ENCODE assay signal across 9 cellular contexts in genomic region chr1:11807087-11807486, GRCh38. TPM values are rescaled to one million over a fixed set of nuclear protein-coding genes. Genes with fewer than 3 reads are reported as not detected.
DNase-seq lines count a peak whose midpoint lies in the region; ATAC-seq and TF ChIP-seq lines count a peak whose summit lies in the region.
"Had no signal": no experiment of that assay in that cellular context is flagged by ENCODE, and none has a peak within 500 bp of the region (broad histone marks: within the 10 kb centered on the region; RNA-seq: fewer than 3 reads in every experiment).

No MANE protein-coding gene starts in this region.

- H3K27ac Mint-ChIP-seq in activated naive CD4-positive, alpha-beta T cell treated with anti-CD3 and anti-CD28 coated beads, Interleukin-2, amount 50 U/mL, for 24 hours, result no peak overlapping the region
- peak overlapping the region; percentile 100 for H3K27ac Mint-ChIP-seq in type B pancreatic cell

- WGBS in mesodermal cell (ENCODE audit: insufficient coverage in 2 of 2), 2 experiments, result 75% methylated on average over 2 of the region's 3 CpGs; no CpG with 5 or more reads in 1 of the 2 experiments

- no peaks in the 10 kb centered on the region for H3K27me3 ChIP-seq in brain microvascular endothelial cell (replicated peaks)

- H3K27ac ChIP-seq in brain microvascular endothelial cell (peak overlapping the region; percentile 80), mesodermal cell (ENCODE audit: low read depth, low read length, severe bottlenecking) (no peak overlapping the region)

- H3K36me3 ChIP-seq in brain microvascular endothelial cell (replicated peaks), result peaks cover 31% of the 10 kb centered on the region
- peaks cover 47% of the 10 kb centered on the region for H3K36me3 ChIP-seq in mesodermal cell (ENCODE audit: control insufficient read depth, insufficient read depth, low read length)

- H3K27me3 Mint-ChIP-seq in activated naive CD4-positive, alpha-beta T cell treated with anti-CD3 and anti-CD28 coated beads, Interleukin-2, amount 50 U/mL, for 24 hours, result no peaks in the 10 kb centered on the region
- no peaks in the 10 kb centered on the region for H3K27me3 Mint-ChIP-seq in type B pancreatic cell

- no peak for TF ChIP-seq CTCF in brain microvascular endothelial cell (IDR thresholded peaks at IDR 0.05; ENCODE audit: low read depth, low read length, missing control alignments)
- TF ChIP-seq CTCF in type B pancreatic cell (conservative IDR thresholded peaks at IDR 0.05), result no peak

- ATAC-seq in GM21390 (IDR thresholded peaks at IDR 0.05; ENCODE audit: unreplicated experiment) (no peak), HG03196 (IDR thresholded peaks at IDR 0.05; ENCODE audit: unreplicated experiment) (no peak), HG02884 (IDR thresholded peaks at IDR 0.05; ENCODE audit: unreplicated experiment) (no peak)

- H3K9me3 Mint-ChIP-seq in activated naive CD4-positive, alpha-beta T cell treated with anti-CD3 and anti-CD28 coated beads, Interleukin-2, amount 50 U/mL, for 24 hours, result no peaks in the 10 kb centered on the region
- H3K9me3 Mint-ChIP-seq in type B pancreatic cell, result no peaks in the 10 kb centered on the region

- no peak for DNase-seq in activated naive CD4-positive, alpha-beta T cell treated with anti-CD3 and anti-CD28 coated beads, Interleukin-2, amount 50 U/mL, for 16 hours
- DNase-seq in brain microvascular endothelial cell (no peak), type B pancreatic cell (ENCODE audit: extremely low spot score, unreplicated experiment) (no peak)
- DNase-seq: stimulated activated CD4-positive, alpha-beta T cell treated with anti-CD3 and anti-CD28 coated beads, Interleukin-4, amount 100 ng/mL, for 24 hours had no signal

- H3K4me3 ChIP-seq in brain microvascular endothelial cell (ENCODE audit: low read depth, low read length) (peak overlapping the region; percentile 87), mesodermal cell (ENCODE audit: extremely low read depth, insufficient read depth, low read length, poor library complexity, severe bottlenecking) (peak overlapping the region; percentile 95)

- peak overlapping the region; percentile 97 for H3K4me3 Mint-ChIP-seq in activated naive CD4-positive, alpha-beta T cell treated with anti-CD3 and anti-CD28 coated beads, Interleukin-2, amount 50 U/mL, for 24 hours
- peak overlapping the region; percentile 100 for H3K4me3 Mint-ChIP-seq in type B pancreatic cell

- in situ Hi-C loops in brain microvascular endothelial cell (cut with HindIII; ENCODE audit: low pct_ligation_motif_present, low sequenced_read_pairs), result no loop called here

- H3K4me1 ChIP-seq in mesodermal cell (ENCODE audit: control insufficient read depth, insufficient read depth, low read length, poor library complexity, severe bottlenecking), result peaks cover 14% of the 10 kb centered on the region

- H3K9me3 ChIP-seq in mesodermal cell (ENCODE audit: control insufficient read depth, low read length), result no peaks in the 10 kb centered on the region

- peaks cover 5% of the 10 kb centered on the region for H3K36me3 Mint-ChIP-seq in activated naive CD4-positive, alpha-beta T cell treated with anti-CD3 and anti-CD28 coated beads, Interleukin-2, amount 50 U/mL, for 24 hours
- H3K36me3 Mint-ChIP-seq in type B pancreatic cell, result peaks cover 11% of the 10 kb centered on the region

- peaks cover 61% of the 10 kb centered on the region for H3K4me1 Mint-ChIP-seq in activated naive CD4-positive, alpha-beta T cell treated with anti-CD3 and anti-CD28 coated beads, Interleukin-2, amount 50 U/mL, for 24 hours
- H3K4me1 Mint-ChIP-seq in type B pancreatic cell (ENCODE audit: unreplicated experiment), result peaks cover 35% of the 10 kb centered on the region

RNA-seq across cellular contexts. Expression of gene CLCN6, which starts 1.1 kb away (rescaled TPM):
- polyA plus RNA-seq in mesodermal cell (2013, experiment 1 of 2), result 37.3 TPM
- 30.5 TPM for polyA plus RNA-seq in mesodermal cell (2013, experiment 2 of 2)
- 21.3 and 31.1 TPM in 2 replicates for total RNA-seq in type B pancreatic cell (ENCODE audit: low replicate concordance)

RNA-seq across cellular contexts. Expression of gene MTHFR, which starts 1.3 kb away (rescaled TPM):
- 8.8 TPM for polyA plus RNA-seq in mesodermal cell (2013, experiment 1 of 2)
- 8.8 TPM for polyA plus RNA-seq in mesodermal cell (2013, experiment 2 of 2)
- total RNA-seq in type B pancreatic cell (ENCODE audit: low replicate concordance), result 30.1 and 33.4 TPM in 2 replicates

RNA-seq across cellular contexts. Expression of gene NPPA, which starts 40.5 kb away (rescaled TPM):
- 0.74 TPM for polyA plus RNA-seq in mesodermal cell (2013, experiment 1 of 2)
- polyA plus RNA-seq in mesodermal cell (2013, experiment 2 of 2), result 0.40 TPM
- total RNA-seq in type B pancreatic cell (ENCODE audit: low replicate concordance), result not detected in 2 replicates

RNA-seq across cellular contexts. Expression of gene C1orf167, which starts 45.1 kb away (rescaled TPM):
- polyA plus RNA-seq in mesodermal cell (2013, experiment 1 of 2), result 0.37 TPM
- 0.46 TPM for polyA plus RNA-seq in mesodermal cell (2013, experiment 2 of 2)
- 0.40 TPM in 1 of 2 replicates, not detected in the other for total RNA-seq in type B pancreatic cell (ENCODE audit: low replicate concordance)

RNA-seq across cellular contexts. Expression of gene NPPB, which starts 51.7 kb away (rescaled TPM):
- polyA plus RNA-seq in mesodermal cell (2013, experiment 1 of 2), result 29.7 TPM
- 23.1 TPM for polyA plus RNA-seq in mesodermal cell (2013, experiment 2 of 2)
- 0.71 and 1.7 TPM in 2 replicates for total RNA-seq in type B pancreatic cell (ENCODE audit: low replicate concordance)
